Comparison of ENCODE assay signal across 18 cellular contexts in genomic region chr1:164780111-164780510, GRCh38.
DNase-seq lines count a peak whose midpoint lies in the region; ATAC-seq and TF ChIP-seq lines count a peak whose summit lies in the region.
"Had no signal": no experiment of that assay in that cellular context is flagged by ENCODE, and none has a peak within 500 bp of the region (broad histone marks: within the 10 kb centered on the region; RNA-seq: fewer than 3 reads in every experiment).

No MANE protein-coding gene starts in this region.

- peak overlapping the region; percentile 25 for H3K27ac Mint-ChIP-seq in neural progenitor cell
- H3K27ac Mint-ChIP-seq: activated naive CD4-positive, alpha-beta T cell treated with anti-CD3 and anti-CD28 coated beads, Interleukin-2, amount 10 ng/mL, durations not matched to agents 7 days and 5 days; GM23338; natural killer cell treated with Interleukin-12 subunit alpha and Interleukin-12 subunit beta and Interleukin-15 and Interleukin-18, amount 100 ng/mL, for 72 hours had no signal

- H4K20me1 ChIP-seq in neural progenitor cell (ENCODE audit: low read depth): peaks cover 74% of the 10 kb centered on the region

- no peak overlapping the region for H2AFZ ChIP-seq in neural progenitor cell (replicated peaks)
- H2AFZ ChIP-seq: GM23338 had no signal

- no peaks in the 10 kb centered on the region for H3F3A ChIP-seq in neural progenitor cell (ENCODE audit: low read depth)

- DNase-seq in heart right ventricle (no peak), Right ventricle myocardium inferior (ENCODE audit: missing footprints) (no peak), fibroblast of gingiva (ENCODE audit: low read depth) (peak; percentile 66), neural progenitor cell (ENCODE audit: low spot score) (no peak), GM19238 (ENCODE audit: insufficient read length, low spot score) (no peak), NCI-H69 (lab: John Stamatoyannopoulos, UW) (no peak), NAMALWA (ENCODE audit: low spot score) (no peak)
- DNase-seq: activated naive CD4-positive, alpha-beta T cell treated with anti-CD3 and anti-CD28 coated beads, Interleukin-2, amount 10 ng/mL, durations not matched to agents 7 days and 5 days; activated T-cell treated with anti-CD3 and anti-CD28 coated beads for 4 hours; KG1; left lung; NCI-H1092 treated with DMSO at 0.1 percent for 48 hours; stimulated activated CD4-positive, alpha-beta T cell treated with anti-CD3 and anti-CD28 coated beads, Interleukin-2, amount 100 ng/mL, for 48 hours; thyroid gland had no signal

- peaks cover 19% of the 10 kb centered on the region for H3K36me3 Mint-ChIP-seq in neural progenitor cell
- H3K36me3 Mint-ChIP-seq: activated naive CD4-positive, alpha-beta T cell treated with anti-CD3 and anti-CD28 coated beads, Interleukin-2, amount 10 ng/mL, durations not matched to agents 7 days and 5 days; natural killer cell treated with Interleukin-12 subunit alpha and Interleukin-12 subunit beta and Interleukin-15 and Interleukin-18, amount 100 ng/mL, for 72 hours had no signal

- no peak for TF ChIP-seq CTCF in heart right ventricle (IDR thresholded peaks at IDR 0.05)
- no peak for TF ChIP-seq CTCF in neural progenitor cell (IDR thresholded peaks at IDR 0.05)

- intact Hi-C loops in heart right ventricle (cut with DNase I): loop anchor here in 8 of 10 donors (5.0 to 10.0 kb wide), 13 partner anchors 63 to 855 kb away; partner anchors contain the start of gene PBX1 (in 1 of the 8)
- intact Hi-C loops in Right ventricle myocardium inferior (cut with DNase I): loop anchor here (1.0 to 10.0 kb wide), 3 partner anchors 73 to 465 kb away; no protein-coding TSS in a partner anchor

- no peaks in the 10 kb centered on the region for H3K36me3 ChIP-seq in heart right ventricle
- H3K36me3 ChIP-seq in neural progenitor cell: no peaks in the 10 kb centered on the region
- H3K36me3 ChIP-seq: left lung, thyroid gland had no signal

- H3K4me3 ChIP-seq in heart right ventricle (no peak overlapping the region), neural progenitor cell (no peak overlapping the region)
- H3K4me3 ChIP-seq: GM23338, left lung, thyroid gland had no signal

- H3K4me1 ChIP-seq in heart right ventricle: peaks cover 8 to 67% (median 41%) of the 10 kb centered on the region in 9 donors
- H3K4me1 ChIP-seq in neural progenitor cell: no peaks in the 10 kb centered on the region

- H3K4me3 Mint-ChIP-seq in neural progenitor cell: no peak overlapping the region
- H3K4me3 Mint-ChIP-seq: activated naive CD4-positive, alpha-beta T cell treated with anti-CD3 and anti-CD28 coated beads, Interleukin-2, amount 10 ng/mL, durations not matched to agents 7 days and 5 days; GM23338; natural killer cell treated with Interleukin-12 subunit alpha and Interleukin-12 subunit beta and Interleukin-15 and Interleukin-18, amount 100 ng/mL, for 72 hours had no signal

- peaks cover 8% of the 10 kb centered on the region for H3K9me3 Mint-ChIP-seq in neural progenitor cell
- H3K9me3 Mint-ChIP-seq: activated naive CD4-positive, alpha-beta T cell treated with anti-CD3 and anti-CD28 coated beads, Interleukin-2, amount 10 ng/mL, durations not matched to agents 7 days and 5 days; GM23338; natural killer cell treated with Interleukin-12 subunit alpha and Interleukin-12 subunit beta and Interleukin-15 and Interleukin-18, amount 100 ng/mL, for 72 hours had no signal

- H3K9me3 ChIP-seq in heart right ventricle (no peaks in the 10 kb centered on the region), neural progenitor cell (ENCODE audit: low read depth) (no peaks in the 10 kb centered on the region)
- H3K9me3 ChIP-seq: left lung, thyroid gland had no signal

- H3K27me3 ChIP-seq in heart right ventricle: no peaks in the 10 kb centered on the region
- H3K27me3 ChIP-seq in neural progenitor cell: no peaks in the 10 kb centered on the region
- H3K27me3 ChIP-seq: left lung, thyroid gland had no signal

- H3K9ac ChIP-seq in neural progenitor cell: no peak overlapping the region

- 74 to 81% methylated on average over 8 of the region's 8 CpGs for WGBS in heart right ventricle, 2 donors

- peaks cover 75% of the 10 kb centered on the region for H3K79me2 ChIP-seq in neural progenitor cell (ENCODE audit: low read depth)

- ATAC-seq in heart right ventricle (no peak), Right ventricle myocardium inferior (no peak), GM21390 (IDR thresholded peaks at IDR 0.05; ENCODE audit: unreplicated experiment) (no peak)
- ATAC-seq: GM23338; natural killer cell treated with Interleukin-12 subunit alpha and Interleukin-12 subunit beta and Interleukin-15 and Interleukin-18, amount 100 ng/mL, for 72 hours had no signal

- no peaks in the 10 kb centered on the region for H3K27me3 Mint-ChIP-seq in neural progenitor cell (ENCODE audit: insufficient read depth, low read depth)
- H3K27me3 Mint-ChIP-seq: activated naive CD4-positive, alpha-beta T cell treated with anti-CD3 and anti-CD28 coated beads, Interleukin-2, amount 10 ng/mL, durations not matched to agents 7 days and 5 days had no signal

- no peak overlapping the region for H3K4me2 ChIP-seq in neural progenitor cell
- H3K4me2 ChIP-seq: GM23338 had no signal

- H3K27ac ChIP-seq in heart right ventricle (peak overlapping the region in 9 of 10 donors; percentile 35 to 80 (median 62)), neural progenitor cell (no peak overlapping the region)
- H3K27ac ChIP-seq: HL-60, thyroid gland had no signal

- H3K4me1 Mint-ChIP-seq in neural progenitor cell: peaks cover 35% of the 10 kb centered on the region
- H3K4me1 Mint-ChIP-seq: activated naive CD4-positive, alpha-beta T cell treated with anti-CD3 and anti-CD28 coated beads, Interleukin-2, amount 10 ng/mL, durations not matched to agents 7 days and 5 days had no signal
